Comparison of ENCODE assay signal across 8 cellular contexts in genomic region chr7:36151921-36152755, GRCh38. TPM values are rescaled to one million over a fixed set of nuclear protein-coding genes. Genes with fewer than 3 reads are reported as not detected.
DNase-seq lines count a peak whose midpoint lies in the region; ATAC-seq lines count a peak whose summit lies in the region.

No MANE protein-coding gene starts in this region.

- H3K27me3 Mint-ChIP-seq in activated T-helper 2 cell treated with anti-CD3 and anti-CD28 coated beads, Interferon-gamma antibody, Interleukin-2, Interleukin-4, amounts not matched to agents 10 μg/mL and 5 μg/mL and 100 μg/mL, durations not matched to agents 14 hours and 24 hours and 36 hours (ENCODE audit: low read depth), result peaks cover 24% of the 10 kb centered on the region
- H3K27me3 Mint-ChIP-seq in immature natural killer cell (ENCODE audit: low read depth in 3 of 3), result peaks cover 0 to 3% (median 3%) of the 10 kb centered on the region in 3 donors

- peaks cover 9% of the 10 kb centered on the region for H3K4me1 Mint-ChIP-seq in activated T-helper 2 cell treated with anti-CD3 and anti-CD28 coated beads, Interferon-gamma antibody, Interleukin-2, Interleukin-4, amounts not matched to agents 10 μg/mL and 5 μg/mL and 100 μg/mL, durations not matched to agents 14 hours and 24 hours and 36 hours (ENCODE audit: low read depth)
- peaks cover 10 to 13% of the 10 kb centered on the region in 2 donors for H3K4me1 Mint-ChIP-seq in immature natural killer cell

- H3K36me3 Mint-ChIP-seq in activated T-helper 2 cell treated with anti-CD3 and anti-CD28 coated beads, Interferon-gamma antibody, Interleukin-2, Interleukin-4, amounts not matched to agents 10 μg/mL and 5 μg/mL and 100 μg/mL, durations not matched to agents 14 hours and 24 hours and 36 hours (ENCODE audit: low read depth), result no peaks in the 10 kb centered on the region
- no peaks in the 10 kb centered on the region for H3K36me3 Mint-ChIP-seq in immature natural killer cell

- intact Hi-C loops in activated T-helper 2 cell treated with anti-CD3 and anti-CD28 coated beads, Interferon-gamma antibody, Interleukin-2, Interleukin-4, amounts not matched to agents 10 μg/mL and 5 μg/mL and 100 μg/mL, durations not matched to agents 14 hours and 24 hours and 36 hours (cut with micrococcal nuclease), result loop anchor here (2.0 to 5.0 kb wide), 4 partner anchors 35 to 1115 kb away; partner anchors contain the start of gene DPY19L1

- DNase-seq in NCI-H2227 (lab: John Stamatoyannopoulos, UW; ENCODE audit: unreplicated experiment) (peak; percentile 55), NCI-H2227 treated with DMSO at 0.1 percent for 48 hours (lab: John Stamatoyannopoulos, UW) (no peak), immature natural killer cell (no peak), substantia nigra (lab: John Stamatoyannopoulos, UW) (peak in 3 of 49 donors; percentile 37 to 43 (median 43)), SIG-M5 (lab: John Stamatoyannopoulos, UW) (no peak)
- DNase-seq in activated T-helper 2 cell treated with anti-CD3 and anti-CD28 coated beads, Interferon-gamma antibody, Interleukin-2, Interleukin-4, amounts not matched to agents 10 μg/mL and 5 μg/mL and 100 μg/mL, durations not matched to agents 14 hours and 24 hours and 36 hours (ENCODE audit: low spot score), result no peak

- peak overlapping the region; percentile 67 for H3K4me3 Mint-ChIP-seq in activated T-helper 2 cell treated with anti-CD3 and anti-CD28 coated beads, Interferon-gamma antibody, Interleukin-2, Interleukin-4, amounts not matched to agents 10 μg/mL and 5 μg/mL and 100 μg/mL, durations not matched to agents 14 hours and 24 hours and 36 hours (ENCODE audit: low read depth)
- peak overlapping the region; percentile 79 to 88 (median 87) for H3K4me3 Mint-ChIP-seq in immature natural killer cell

- no peak for ATAC-seq in HG02840 (IDR thresholded peaks at IDR 0.05; ENCODE audit: low FRiP score, unreplicated experiment)
- no peak for ATAC-seq in GM21390 (IDR thresholded peaks at IDR 0.05; ENCODE audit: unreplicated experiment)

- H3K9me3 Mint-ChIP-seq in activated T-helper 2 cell treated with anti-CD3 and anti-CD28 coated beads, Interferon-gamma antibody, Interleukin-2, Interleukin-4, amounts not matched to agents 10 μg/mL and 5 μg/mL and 100 μg/mL, durations not matched to agents 14 hours and 24 hours and 36 hours, result no peaks in the 10 kb centered on the region
- no peaks in the 10 kb centered on the region for H3K9me3 Mint-ChIP-seq in immature natural killer cell

- H3K27ac ChIP-seq in substantia nigra (ENCODE audit: low read depth, low read length, poor library complexity, severe bottlenecking), result peak overlapping the region; percentile 95

- H3K27ac Mint-ChIP-seq in activated T-helper 2 cell treated with anti-CD3 and anti-CD28 coated beads, Interferon-gamma antibody, Interleukin-2, Interleukin-4, amounts not matched to agents 10 μg/mL and 5 μg/mL and 100 μg/mL, durations not matched to agents 14 hours and 24 hours and 36 hours, result no peak overlapping the region
- peak overlapping the region in 4 of 6 donors; percentile 29 to 76 (median 74) for H3K27ac Mint-ChIP-seq in immature natural killer cell

RNA-seq across cellular contexts. Expression of gene EEPD1, which starts 0.9 kb away (rescaled TPM):
- 0.57 and 0.67 TPM in 2 replicates for total RNA-seq in activated T-helper 2 cell treated with anti-CD3 and anti-CD28 coated beads, Interferon-gamma antibody, Interleukin-2, Interleukin-4, amounts not matched to agents 10 μg/mL and 5 μg/mL and 100 μg/mL, durations not matched to agents 14 hours and 24 hours and 36 hours
- polyA plus RNA-seq in immature natural killer cell, result 1 to 10 TPM; 1.3 to 4.4 (median 2.1) TPM
